8 cellular contexts compared by ENCODE assay signal in the genomic region with DNA sequence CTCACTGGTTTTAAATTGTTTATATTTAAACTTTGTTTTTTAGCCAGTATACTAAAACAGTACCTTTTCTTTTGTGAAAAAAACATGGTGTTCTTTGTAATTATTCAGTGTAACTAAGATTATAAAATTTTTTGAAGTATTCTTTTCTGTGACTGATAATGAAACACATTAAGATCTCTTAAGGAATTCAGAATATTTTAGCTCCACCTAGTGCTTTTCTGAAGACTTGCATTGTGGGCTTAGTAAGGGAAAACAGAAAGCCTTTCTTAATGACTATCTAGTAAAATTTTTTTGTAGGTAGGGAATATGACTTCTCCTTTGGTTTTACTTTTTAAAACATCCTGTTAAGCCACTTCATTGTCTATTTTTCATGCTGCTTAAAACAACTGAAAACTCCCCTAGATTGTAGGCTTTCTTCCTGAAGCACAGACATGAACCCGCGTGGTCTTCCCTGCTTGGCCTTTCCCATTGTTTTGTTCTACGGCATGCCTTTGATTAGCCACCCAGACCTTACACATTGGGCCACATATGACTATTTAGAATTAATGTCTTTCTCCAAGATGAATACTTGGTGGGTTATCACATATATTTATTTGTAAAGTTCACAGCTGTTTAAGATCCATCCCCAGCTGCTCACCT.
DNase-seq lines count a peak whose midpoint lies in the region; ATAC-seq and TF ChIP-seq lines count a peak whose summit lies in the region.

No MANE protein-coding gene starts in this region.

- no peak overlapping the region for H3K9ac ChIP-seq in HCT116 (ENCODE audit: low read length)

- intact Hi-C loops in HCT116 (cut with micrococcal nuclease), result loop anchor here (1.0 kb wide), 1 partner anchor 396 kb away; no protein-coding TSS in a partner anchor

- POLR2A ChIA-PET in HCT116 (lab: Charles Lee), result no interaction called here

- H3K4me3 ChIP-seq in HCT116 (replicated peaks in 1 of 2; ENCODE audit: low read depth in 1 of 2, low read length in 2 of 2) (no peak overlapping the region), cardiac fibroblast (replicated peaks in 1 of 2; ENCODE audit: low read depth in 2 of 2, low read length in 2 of 2) (no peak overlapping the region), lung (no peak overlapping the region)

- DNase-seq in DMS114 treated with DMSO at 0.1 percent for 48 hours (lab: John Stamatoyannopoulos, UW; ENCODE audit: unreplicated experiment) (peak; percentile 24), HCT116 (ENCODE audit: low read depth, low spot score) (no peak), NCI-H526 treated with DMSO at 0.1 percent for 48 hours (lab: John Stamatoyannopoulos, UW) (peak; percentile 58), cardiac fibroblast (ENCODE audit: low read depth in 2 of 2) (peak; percentile 67 to 74), lung (ENCODE audit: low spot score) (no peak), GDM1 (lab: John Stamatoyannopoulos, UW) (no peak)
- no peak for DNase-seq in activated effector memory CD4-positive, alpha-beta T cell treated with anti-CD3 and anti-CD28 coated beads, Interleukin-2, amount 50 U/mL, for 16 hours
- no peak for DNase-seq in activated T-cell treated with anti-CD3 and anti-CD28 coated beads, Interleukin-2, amount 50 U/mL, for 24 hours

- peak; percentile 54; the same call in 1 of the 2 replicates for ATAC-seq in HCT116
- ATAC-seq in lung (ENCODE audit: insufficient read depth, low FRiP score), result no peak

- no peak overlapping the region for H2AFZ ChIP-seq in HCT116 (ENCODE audit: low read depth, low read length, poor library complexity, severe bottlenecking)

- H3K79me2 ChIP-seq in HCT116 (ENCODE audit: insufficient read depth, low read length), result no peaks in the 10 kb centered on the region

- no TSS peak for BruUV-seq in HCT116 (replicated peaks; lab: Mats Ljungman, UMichigan)

- no peaks in the 10 kb centered on the region for H3K4me1 Mint-ChIP-seq in activated T-cell treated with anti-CD3 and anti-CD28 coated beads, Interleukin-2, amount 50 U/mL, for 24 hours (ENCODE audit: low read depth)

- H3K36me3 ChIP-seq in HCT116 (ENCODE audit: control insufficient read depth in 1 of 2, insufficient read depth in 2 of 2, low read length in 2 of 2), result no peaks in the 10 kb centered on the region
- peaks cover 9 to 17% of the 10 kb centered on the region in 2 donors for H3K36me3 ChIP-seq in lung (ENCODE audit: control insufficient read depth in 2 of 2, insufficient read depth in 2 of 2, low read length in 2 of 2)

- no peaks in the 10 kb centered on the region for H3K27me3 Mint-ChIP-seq in activated T-cell treated with anti-CD3 and anti-CD28 coated beads, Interleukin-2, amount 50 U/mL, for 24 hours

- CTCF ChIA-PET in HCT116 (lab: Charles Lee), result interaction anchor here (1.3 to 1.9 kb wide), 2 partner anchors 61 to 413 kb away, joined by 3 to 9 read pairs; no protein-coding TSS in a partner anchor

- no peak overlapping the region for H3K4me2 ChIP-seq in HCT116 (ENCODE audit: low read length)

- no peaks in the 10 kb centered on the region for H3K9me3 Mint-ChIP-seq in activated T-cell treated with anti-CD3 and anti-CD28 coated beads, Interleukin-2, amount 50 U/mL, for 24 hours

- TF ChIP-seq CTCF in HCT116 (IDR thresholded peaks at IDR 0.05 in 2 of 3, conservative IDR thresholded peaks at IDR 0.05 in 1 of 3; ENCODE audit: borderline replicate concordance in 1 of 3, insufficient read depth in 1 of 3, low read depth in 2 of 3, low read length in 2 of 3) (peak; percentile 57 to 79 (median 62); a peak in 5 of 6 replicates), cardiac fibroblast (IDR thresholded peaks at IDR 0.05; ENCODE audit: low read depth, low read length) (peak; percentile 74), lung (IDR thresholded peaks at IDR 0.05; ENCODE audit: control extremely low read depth, extremely low read depth) (peak; percentile 73)

- no peak for TF ChIP-seq POLR2A in HCT116 (IDR thresholded peaks at IDR 0.05; ENCODE audit: borderline replicate concordance, extremely low read depth, insufficient read depth, insufficient read length)

- H3K4me1 ChIP-seq in HCT116 (ENCODE audit: control insufficient read depth in 1 of 2, insufficient read depth in 2 of 2, low read length in 2 of 2), result no peaks in the 10 kb centered on the region
- H3K4me1 ChIP-seq in lung (ENCODE audit: control insufficient read depth in 2 of 2, insufficient read depth in 2 of 2, low read length in 2 of 2), result no peaks in the 10 kb centered on the region

- no peak overlapping the region for H3K27ac Mint-ChIP-seq in activated T-cell treated with anti-CD3 and anti-CD28 coated beads, Interleukin-2, amount 50 U/mL, for 24 hours

- RAD21 ChIA-PET in HCT116 (lab: Charles Lee; ENCODE audit: low non-redundant PET in 1 of 2, low total read pairs in 2 of 2, uncharacterized antibody in 2 of 2, unreplicated experiment in 2 of 2), result no interaction called here

- 84 to 88% methylated on average over 3 of the region's 3 CpGs for WGBS in lung, 2 donors

- H3K27ac ChIP-seq in HCT116 (ENCODE audit: low read depth, low read length) (no peak overlapping the region), lung (ENCODE audit: low read depth in 1 of 2, low read length in 1 of 2) (no peak overlapping the region)

- H3K27me3 ChIP-seq in HCT116 (ENCODE audit: insufficient read depth, low read length) (no peaks in the 10 kb centered on the region), lung (ENCODE audit: control insufficient read depth, insufficient read depth) (no peaks in the 10 kb centered on the region)

- no peaks in the 10 kb centered on the region for H3K9me2 ChIP-seq in HCT116 (ENCODE audit: insufficient read depth)

- no peak overlapping the region for H3K4me3 Mint-ChIP-seq in activated T-cell treated with anti-CD3 and anti-CD28 coated beads, Interleukin-2, amount 50 U/mL, for 24 hours

- H4K20me1 ChIP-seq in HCT116 (ENCODE audit: insufficient read depth), result no peaks in the 10 kb centered on the region; the same call in 1 of the 2 replicates

- H3K36me3 Mint-ChIP-seq in activated T-cell treated with anti-CD3 and anti-CD28 coated beads, Interleukin-2, amount 50 U/mL, for 24 hours (ENCODE audit: low read depth), result no peaks in the 10 kb centered on the region

- TF ChIP-seq RAD21 in HCT116 (IDR thresholded peaks at IDR 0.05; ENCODE audit: low read depth), result peak; percentile 82

- H3K9me3 ChIP-seq in HCT116 (ENCODE audit: control insufficient read depth in 1 of 2, insufficient read depth in 1 of 2, low read depth in 1 of 2, low read length in 2 of 2), result no peaks in the 10 kb centered on the region
- H3K9me3 ChIP-seq in lung (ENCODE audit: control insufficient read depth in 2 of 2, insufficient read depth in 1 of 2, low read length in 1 of 2), result no peaks in the 10 kb centered on the region

TF ChIP-seq in HCT116, 20 proteins besides CTCF, POLR2A, EP300 and RAD21:
- TF ChIP-seq ZFX (IDR thresholded peaks at IDR 0.05), result no peak
- 0 out of 2 replicates have a peak, but pooled peaks have one; percentile 6 for TF ChIP-seq EGR1 (IDR thresholded peaks at IDR 0.05; ENCODE audit: low read depth)

Comparison
In these comparisons a context has a peak if more than half of its experiments do, and no peak if none do; other contexts are left out.
1. DNase-seq: peak in DMS114 treated with DMSO at 0.1 percent for 48 hours (single experiment), NCI-H526 treated with DMSO at 0.1 percent for 48 hours (single experiment) and cardiac fibroblast (2 of 2); none in HCT116 (single experiment), lung (single experiment), GDM1 (single experiment), activated effector memory CD4-positive, alpha-beta T cell treated with anti-CD3 and anti-CD28 coated beads, Interleukin-2, amount 50 U/mL, for 16 hours (single experiment) and activated T-cell treated with anti-CD3 and anti-CD28 coated beads, Interleukin-2, amount 50 U/mL, for 24 hours (single experiment).
2. Peak in every context shown above with its lines, with median percentiles within 50 percentile points of each other: CTCF ChIP-seq.